ENCODE assay signal across 9 cellular contexts in the genomic region with DNA sequence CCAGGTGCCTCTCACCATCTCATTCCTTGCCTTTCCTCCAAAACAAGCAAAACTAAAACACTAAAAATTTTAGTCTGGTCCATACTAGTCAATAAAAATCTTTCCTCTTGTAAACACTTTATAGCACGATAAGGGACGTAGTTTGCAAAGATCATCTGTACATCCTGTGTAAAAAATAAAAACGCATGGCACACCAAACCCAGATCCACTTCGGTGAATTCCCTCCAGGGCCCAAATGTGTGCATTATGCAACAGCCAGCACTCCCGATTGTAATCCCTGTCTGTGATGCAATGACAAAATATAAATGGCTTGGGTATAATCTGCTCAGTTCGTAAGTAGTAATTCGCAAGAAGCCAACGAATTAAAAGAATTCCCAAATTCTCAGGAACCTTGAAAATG. TPM values are rescaled to one million over a fixed set of nuclear protein-coding genes. Genes with fewer than 3 reads are reported as not detected.
DNase-seq lines count a peak whose midpoint lies in the region; ATAC-seq and TF ChIP-seq lines count a peak whose summit lies in the region.
"Had no signal": no experiment of that assay in that cellular context is flagged by ENCODE, and none has a peak within 500 bp of the region (broad histone marks: within the 10 kb centered on the region; RNA-seq: fewer than 3 reads in every experiment).

No MANE protein-coding gene starts in this region.

- 0 out of 2 replicates have a peak, but pooled peaks cover 4% of the 10 kb centered on the region for H3K79me2 ChIP-seq in SK-N-SH (ENCODE audit: insufficient read depth)
- peaks cover 26% of the 10 kb centered on the region for H3K79me2 ChIP-seq in smooth muscle cell (ENCODE audit: low read depth)

- DNase-seq in SK-N-SH = peak; percentile 33
- DNase-seq in T-helper 17 cell = no peak
- no peak for DNase-seq in glutamatergic neuron
- DNase-seq in smooth muscle cell (lab: John Stamatoyannopoulos, UW; ENCODE audit: unreplicated experiment) = no peak
- no peak for DNase-seq in activated effector memory CD4-positive, alpha-beta T cell treated with Interleukin-2 at 50 U/mL for 16 hours
- no peak for DNase-seq in NCI-H1694 treated with DMSO at 0.1 percent for 48 hours (lab: John Stamatoyannopoulos, UW)
- DNase-seq: upper lobe of left lung had no signal

- no peaks in the 10 kb centered on the region for H3K27me3 ChIP-seq in SK-N-SH (ENCODE audit: insufficient read depth)
- H3K27me3 ChIP-seq in smooth muscle cell (ENCODE audit: low read depth) = no peaks in the 10 kb centered on the region

- H3K9me2 ChIP-seq in SK-N-SH = no peaks in the 10 kb centered on the region

- H3K27ac ChIP-seq in SK-N-SH (ENCODE audit: low read depth in 2 of 2, low read length in 1 of 2) (no peak overlapping the region), smooth muscle cell (ENCODE audit: low read depth) (no peak overlapping the region)
- H3K27ac ChIP-seq: upper lobe of left lung had no signal

- H3K36me3 Mint-ChIP-seq in T-helper 17 cell (ENCODE audit: low read depth) = no peaks in the 10 kb centered on the region
- no peaks in the 10 kb centered on the region for H3K36me3 Mint-ChIP-seq in glutamatergic neuron (ENCODE audit: unreplicated experiment)

- peak overlapping the region in 1 of 2 experiments; percentile 89; a peak in 2 of 4 replicates for H3K4me3 ChIP-seq in SK-N-SH (ENCODE audit: low read depth in 2 of 2, low read length in 1 of 2)
- peak overlapping the region; percentile 72 for H3K4me3 ChIP-seq in smooth muscle cell

- peak overlapping the region; percentile 82; the same call in 1 of the 2 replicates for H3K4me2 ChIP-seq in SK-N-SH
- H3K4me2 ChIP-seq in smooth muscle cell = peak overlapping the region; percentile 94

- no peak overlapping the region; the same call in 1 of the 2 replicates for H3K9ac ChIP-seq in SK-N-SH
- H3K9ac ChIP-seq in smooth muscle cell (ENCODE audit: low read depth) = no peak overlapping the region

- CTCF ChIA-PET in SK-N-SH (lab: Yijun Ruan, JAX) = no interaction called here

- TF ChIP-seq CTCF in SK-N-SH (IDR thresholded peaks at IDR 0.05) = no peak
- no peak for TF ChIP-seq CTCF in glutamatergic neuron (IDR thresholded peaks at IDR 0.05; ENCODE audit: partially characterized antibody, unreplicated experiment)
- no peak for TF ChIP-seq CTCF in smooth muscle cell (IDR thresholded peaks at IDR 0.05; ENCODE audit: borderline replicate concordance, insufficient read depth, poor library complexity, severe bottlenecking)

- H3K27ac Mint-ChIP-seq in T-helper 17 cell (peak overlapping the region; percentile 92), glutamatergic neuron (ENCODE audit: unreplicated experiment) (no peak overlapping the region)

- no peaks in the 10 kb centered on the region for H4K20me1 ChIP-seq in SK-N-SH (ENCODE audit: insufficient read depth)
- H4K20me1 ChIP-seq in smooth muscle cell (ENCODE audit: low read depth) = no peaks in the 10 kb centered on the region

- H3K4me1 Mint-ChIP-seq in T-helper 17 cell (peaks cover 36% of the 10 kb centered on the region), glutamatergic neuron (ENCODE audit: low read depth, unreplicated experiment) (peaks cover 7% of the 10 kb centered on the region)

- POLR2A ChIA-PET in SK-N-SH (lab: Yijun Ruan, JAX) = no interaction called here

- H3K9me3 Mint-ChIP-seq in glutamatergic neuron (ENCODE audit: unreplicated experiment) = peaks cover 4% of the 10 kb centered on the region

- no peak for ATAC-seq in SK-N-SH treated with all-trans-retinoic acid at 6 μM for 48 hours
- ATAC-seq in T-helper 17 cell = no peak
- no peak for ATAC-seq in GM18520 (IDR thresholded peaks at IDR 0.05; ENCODE audit: unreplicated experiment)

- TF ChIP-seq EP300 in SK-N-SH (IDR thresholded peaks at IDR 0.05; ENCODE audit: borderline replicate concordance in 1 of 2, low read depth in 1 of 2, low read length in 1 of 2) = no peak

- peaks cover 0 to 12% of the 10 kb centered on the region in 2 experiments; a peak in 2 of 4 replicates for H3K4me1 ChIP-seq in SK-N-SH (ENCODE audit: control insufficient read depth in 1 of 2, insufficient read depth in 2 of 2, low read depth in 1 of 2, low read length in 1 of 2)
- H3K4me1 ChIP-seq in smooth muscle cell (ENCODE audit: low read depth) = no peaks in the 10 kb centered on the region

- peaks cover 5% of the 10 kb centered on the region for H3F3A ChIP-seq in SK-N-SH (replicated peaks; ENCODE audit: insufficient read depth)
- no peaks in the 10 kb centered on the region for H3F3A ChIP-seq in smooth muscle cell (ENCODE audit: low read depth)

- WGBS in SK-N-SH (ENCODE audit: low lambda C conversion rate) = 80% methylated on average over 8 of the region's 8 CpGs
- WGBS in smooth muscle cell (ENCODE audit: low lambda C conversion rate) = 2% methylated on average over 8 of the region's 8 CpGs

- H3K9me3 ChIP-seq in SK-N-SH = no peaks in the 10 kb centered on the region
- no peaks in the 10 kb centered on the region for H3K9me3 ChIP-seq in T-helper 17 cell (ENCODE audit: control insufficient read depth, low read length, poor library complexity, severe bottlenecking)
- no peaks in the 10 kb centered on the region for H3K9me3 ChIP-seq in smooth muscle cell (replicated peaks; ENCODE audit: low read depth)
- H3K9me3 ChIP-seq: upper lobe of left lung had no signal

- H2AFZ ChIP-seq in SK-N-SH (ENCODE audit: low read depth) (peak overlapping the region; percentile 84; the same call in 1 of the 2 replicates), smooth muscle cell (ENCODE audit: low read depth) (peak overlapping the region; percentile 95)

- H3K4me3 Mint-ChIP-seq in T-helper 17 cell (peak overlapping the region; percentile 91), glutamatergic neuron (ENCODE audit: unreplicated experiment) (peak overlapping the region; percentile 95)

- TF ChIP-seq RAD21 in SK-N-SH (IDR thresholded peaks at IDR 0.05; ENCODE audit: low read length) = no peak

- H3K36me3 ChIP-seq in SK-N-SH (replicated peaks in 1 of 2; ENCODE audit: control insufficient read depth in 1 of 2, insufficient read depth in 2 of 2, low read length in 1 of 2) (no peaks in the 10 kb centered on the region), smooth muscle cell (ENCODE audit: low read depth) (no peaks in the 10 kb centered on the region)
- H3K36me3 ChIP-seq: upper lobe of left lung had no signal

- H3K27me3 Mint-ChIP-seq in T-helper 17 cell (no peaks in the 10 kb centered on the region), glutamatergic neuron (ENCODE audit: unreplicated experiment) (peaks cover 8% of the 10 kb centered on the region)

TF ChIP-seq in SK-N-SH, 30 proteins besides CTCF, POLR2A, EP300 and RAD21 (continues in another document):
- TF ChIP-seq YY1 (IDR thresholded peaks at IDR 0.05; ENCODE audit: low read depth) = no peak
- TF ChIP-seq NFIC (IDR thresholded peaks at IDR 0.05; ENCODE audit: borderline replicate concordance) = no peak
- no peak for TF ChIP-seq ELF1 (IDR thresholded peaks at IDR 0.05)
- TF ChIP-seq GABPA (IDR thresholded peaks at IDR 0.05; ENCODE audit: low read depth) = no peak
- no peak for TF ChIP-seq FOXJ3 (CRISPR knock-in tag; IDR thresholded peaks at IDR 0.05)

TF ChIP-seq in SK-N-SH treated with all-trans-retinoic acid at 6 μM for 48 hours, 23 proteins besides CTCF, POLR2A, EP300 and RAD21 (continues in another document):
- TF ChIP-seq ZFP30 (CRISPR knock-in tag; IDR thresholded peaks at IDR 0.05) (no peak), RARB (CRISPR knock-in tag; IDR thresholded peaks at IDR 0.05) (no peak)
- TF ChIP-seq, protein P1, sequence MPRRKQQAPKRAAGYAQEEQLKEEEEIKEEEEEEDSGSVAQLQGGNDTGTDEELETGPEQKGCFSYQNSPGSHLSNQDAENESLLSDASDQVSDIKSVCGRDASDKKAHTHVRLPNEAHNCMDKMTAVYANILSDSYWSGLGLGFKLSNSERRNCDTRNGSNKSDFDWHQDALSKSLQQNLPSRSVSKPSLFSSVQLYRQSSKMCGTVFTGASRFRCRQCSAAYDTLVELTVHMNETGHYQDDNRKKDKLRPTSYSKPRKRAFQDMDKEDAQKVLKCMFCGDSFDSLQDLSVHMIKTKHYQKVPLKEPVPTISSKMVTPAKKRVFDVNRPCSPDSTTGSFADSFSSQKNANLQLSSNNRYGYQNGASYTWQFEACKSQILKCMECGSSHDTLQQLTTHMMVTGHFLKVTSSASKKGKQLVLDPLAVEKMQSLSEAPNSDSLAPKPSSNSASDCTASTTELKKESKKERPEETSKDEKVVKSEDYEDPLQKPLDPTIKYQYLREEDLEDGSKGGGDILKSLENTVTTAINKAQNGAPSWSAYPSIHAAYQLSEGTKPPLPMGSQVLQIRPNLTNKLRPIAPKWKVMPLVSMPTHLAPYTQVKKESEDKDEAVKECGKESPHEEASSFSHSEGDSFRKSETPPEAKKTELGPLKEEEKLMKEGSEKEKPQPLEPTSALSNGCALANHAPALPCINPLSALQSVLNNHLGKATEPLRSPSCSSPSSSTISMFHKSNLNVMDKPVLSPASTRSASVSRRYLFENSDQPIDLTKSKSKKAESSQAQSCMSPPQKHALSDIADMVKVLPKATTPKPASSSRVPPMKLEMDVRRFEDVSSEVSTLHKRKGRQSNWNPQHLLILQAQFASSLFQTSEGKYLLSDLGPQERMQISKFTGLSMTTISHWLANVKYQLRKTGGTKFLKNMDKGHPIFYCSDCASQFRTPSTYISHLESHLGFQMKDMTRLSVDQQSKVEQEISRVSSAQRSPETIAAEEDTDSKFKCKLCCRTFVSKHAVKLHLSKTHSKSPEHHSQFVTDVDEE (CRISPR knock-in tag; IDR thresholded peaks at IDR 0.05) = no peak
- TF ChIP-seq, protein P2, sequence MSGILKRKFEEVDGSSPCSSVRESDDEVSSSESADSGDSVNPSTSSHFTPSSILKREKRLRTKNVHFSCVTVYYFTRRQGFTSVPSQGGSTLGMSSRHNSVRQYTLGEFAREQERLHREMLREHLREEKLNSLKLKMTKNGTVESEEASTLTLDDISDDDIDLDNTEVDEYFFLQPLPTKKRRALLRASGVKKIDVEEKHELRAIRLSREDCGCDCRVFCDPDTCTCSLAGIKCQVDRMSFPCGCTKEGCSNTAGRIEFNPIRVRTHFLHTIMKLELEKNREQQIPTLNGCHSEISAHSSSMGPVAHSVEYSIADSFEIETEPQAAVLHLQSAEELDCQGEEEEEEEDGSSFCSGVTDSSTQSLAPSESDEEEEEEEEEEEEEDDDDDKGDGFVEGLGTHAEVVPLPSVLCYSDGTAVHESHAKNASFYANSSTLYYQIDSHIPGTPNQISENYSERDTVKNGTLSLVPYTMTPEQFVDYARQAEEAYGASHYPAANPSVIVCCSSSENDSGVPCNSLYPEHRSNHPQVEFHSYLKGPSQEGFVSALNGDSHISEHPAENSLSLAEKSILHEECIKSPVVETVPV (CRISPR knock-in tag; IDR thresholded peaks at IDR 0.05) = no peak

RNA-seq across cellular contexts. Expression of a gene that starts 1.4 kb away (rescaled TPM):
- polyA plus RNA-seq in SK-N-SH (2012; rRNA removed) = 2.6 and 3.3 TPM in 2 replicates
- polyA plus RNA-seq in SK-N-SH (2012; cell fraction: cytosol; rRNA removed) = 3.1 and 3.7 TPM in 2 replicates
- 2.0 and 4.8 TPM in 2 replicates for polyA plus RNA-seq in SK-N-SH (2012; cell fraction: nucleus; rRNA removed)
- 10 to 100 TPM in 1 of 2 donors, 1 to 10 TPM in 1; 9.2 to 16.1 TPM for total RNA-seq in T-helper 17 cell
- total RNA-seq in glutamatergic neuron (ENCODE audit: unreplicated experiment) = 9.5 TPM
- total RNA-seq in smooth muscle cell = 4.0 and 7.5 TPM in 2 replicates
- 0.70 and 1.0 TPM in 2 replicates for polyA plus RNA-seq in smooth muscle cell
